Comparison of ENCODE assay signal across 19 cellular contexts in the genomic region with DNA sequence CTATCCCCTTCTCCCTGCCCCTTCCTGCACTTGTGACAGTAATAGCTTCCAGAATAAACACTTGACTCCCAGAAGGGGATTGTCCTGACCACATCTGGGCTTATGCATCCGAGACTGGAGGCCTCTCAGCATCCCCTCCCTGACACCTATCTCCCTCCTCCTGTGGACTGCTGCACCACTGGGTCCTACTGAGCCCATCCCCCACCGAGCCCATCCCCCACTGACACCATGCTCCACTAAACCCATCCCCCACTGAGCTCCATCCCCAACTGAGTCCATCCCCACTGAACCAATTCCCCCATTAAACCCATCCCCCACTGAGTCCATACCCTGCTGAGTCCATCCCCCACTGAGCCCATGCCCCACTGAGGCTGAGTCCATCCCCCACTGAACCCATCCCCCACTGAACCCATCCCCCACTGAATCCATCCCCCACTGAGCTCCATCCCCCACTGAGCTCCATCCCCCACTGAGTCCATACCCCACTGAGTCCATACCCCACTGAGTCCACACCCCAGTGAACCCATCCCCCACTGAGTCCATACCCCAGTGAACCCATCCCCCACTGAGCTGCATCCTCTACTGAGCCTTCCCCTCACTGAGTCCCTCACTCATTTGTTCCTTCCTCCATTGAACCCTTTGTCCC. TPM values are rescaled to one million over a fixed set of nuclear protein-coding genes. Genes with fewer than 3 reads are reported as not detected.
A peak's percentile ranks its signal among the peaks of the same experiment; 100 is the strongest.
DNase-seq lines count a peak whose midpoint lies in the region; ATAC-seq, FAIRE-seq and TF ChIP-seq lines count a peak whose summit lies in the region.
"Had no signal": no experiment of that assay in that cellular context is flagged by ENCODE, and none has a peak within 500 bp of the region (broad histone marks: within the 10 kb centered on the region; RNA-seq: fewer than 3 reads in every experiment).

No MANE protein-coding gene starts in this region.

- in situ Hi-C loops in GM13976 (cut with MboI; ENCODE audit: low sequenced_read_pairs, unreplicated experiment), result loop anchor here (25.0 kb wide), 1 partner anchor 528 kb away; no protein-coding TSS in a partner anchor

- H3K4me3 ChIP-seq in RWPE2 (ENCODE audit: severe bottlenecking) (no peak overlapping the region), osteoblast (ENCODE audit: insufficient read depth, low read length) (no peak overlapping the region)
- H3K4me3 ChIP-seq: coronary artery, gastrocnemius medialis, lung, prostate gland had no signal

- H3K27ac ChIP-seq in RWPE2 (ENCODE audit: poor library complexity, severe bottlenecking) (no peak overlapping the region), osteoblast (ENCODE audit: low read depth, low read length) (no peak overlapping the region)
- H3K27ac ChIP-seq: coronary artery, gastrocnemius medialis, prostate gland had no signal

- H3K36me3 ChIP-seq in RWPE2 (ENCODE audit: low read depth) (no peaks in the 10 kb centered on the region), osteoblast (ENCODE audit: insufficient read depth, low read length) (no peaks in the 10 kb centered on the region)
- H3K36me3 ChIP-seq: gastrocnemius medialis, prostate gland had no signal

- H3K9me3 ChIP-seq in RWPE2 (ENCODE audit: severe bottlenecking) (no peaks in the 10 kb centered on the region), osteoblast (ENCODE audit: low read depth, low read length) (no peaks in the 10 kb centered on the region)
- H3K9me3 ChIP-seq: gastrocnemius medialis, prostate gland had no signal

- H3K4me2 ChIP-seq in osteoblast (ENCODE audit: insufficient read depth, low read length), result no peak overlapping the region

- no peaks in the 10 kb centered on the region for H4K20me1 ChIP-seq in osteoblast (ENCODE audit: insufficient read depth, low read length)

- no peak overlapping the region for H2AFZ ChIP-seq in osteoblast (ENCODE audit: low read length)

- no peak for FAIRE-seq in D721Med (lab: Jason Lieb, UNC)

- no peaks in the 10 kb centered on the region for H3K4me1 ChIP-seq in RWPE2 (ENCODE audit: insufficient read depth, poor library complexity, severe bottlenecking)
- H3K4me1 ChIP-seq in osteoblast (ENCODE audit: insufficient read depth, low read length), result peaks cover 10% of the 10 kb centered on the region
- H3K4me1 ChIP-seq: prostate gland had no signal

- H3K79me2 ChIP-seq in osteoblast (ENCODE audit: insufficient read depth, low read length), result no peaks in the 10 kb centered on the region

- DNase-seq in NCI-H2196 (lab: John Stamatoyannopoulos, UW; ENCODE audit: unreplicated experiment), result peak; percentile 39
- DNase-seq in NCI-H2196 treated with DMSO at 0.1 percent for 48 hours (lab: John Stamatoyannopoulos, UW; ENCODE audit: unreplicated experiment), result no peak
- DNase-seq in GM13976 (ENCODE audit: low spot score), result peak; percentile 48
- peak; percentile 38 for DNase-seq in RWPE2 (ENCODE audit: low spot score)
- peak; percentile 78 for DNase-seq in osteoblast (ENCODE audit: insufficient read length, low spot score, missing footprints)
- DNase-seq in D721Med (ENCODE audit: insufficient read length, low spot score), result no peak
- no peak for DNase-seq in OCI-M1 (lab: John Stamatoyannopoulos, UW)
- DNase-seq: activated CD4-positive, alpha-beta T cell treated with anti-CD3 and anti-CD28 coated beads for 1 hour; gastrocnemius medialis; GF-D8; HCEC 1CT; NCI-H2107; SHP77 treated with DMSO at 0.1 percent for 48 hours had no signal

- H3K27me3 ChIP-seq in RWPE2 (ENCODE audit: insufficient read depth, poor library complexity, severe bottlenecking) (no peaks in the 10 kb centered on the region), osteoblast (ENCODE audit: insufficient read depth, low read length) (no peaks in the 10 kb centered on the region)

- no peak for ATAC-seq in RWPE2 (ENCODE audit: low read depth)
- ATAC-seq in HG02885 (IDR thresholded peaks at IDR 0.05; ENCODE audit: poor library complexity, unreplicated experiment), result no peak
- ATAC-seq: CD8-positive, alpha-beta T cell; gastrocnemius medialis; stimulated activated memory B cell treated with anti-CD40 and anti-IgM and Interleukin-4, amounts not matched to agents 10 μg/mL and 1 μg/mL and 100 μg/mL, for 72 hours had no signal

- TF ChIP-seq CTCF in GM13976 (IDR thresholded peaks at IDR 0.05; ENCODE audit: borderline replicate concordance, control extremely low read depth, extremely low read depth, insufficient read depth, missing control alignments) (no peak), RWPE2 (IDR thresholded peaks at IDR 0.05; ENCODE audit: poor library complexity, severe bottlenecking) (no peak), osteoblast (IDR thresholded peaks at IDR 0.05; ENCODE audit: extremely low read depth, low read depth, low read length) (no peak), D721Med (IDR thresholded peaks at IDR 0.05; ENCODE audit: insufficient read depth, missing control alignments) (no peak)

RNA-seq across cellular contexts. Expression of a gene that starts 5.6 kb away (rescaled TPM):
- not detected in 2 replicates for total RNA-seq in osteoblast
- total RNA-seq: CD8-positive, alpha-beta T cell had no signal

RNA-seq across cellular contexts. Expression of a gene that starts 47.0 kb away (rescaled TPM):
- total RNA-seq in osteoblast, result not detected in 2 replicates
- total RNA-seq: CD8-positive, alpha-beta T cell; prostate gland had no signal

RNA-seq across cellular contexts. Expression of a gene that starts 47.8 kb away (rescaled TPM):
- not detected in 2 replicates for total RNA-seq in osteoblast
- total RNA-seq: CD8-positive, alpha-beta T cell had no signal

Comparison
In these comparisons a context has a peak if more than half of its experiments do, and no peak if none do; other contexts are left out.
1. DNase-seq: peak in NCI-H2196 (single experiment), GM13976 (single experiment), RWPE2 (single experiment) and osteoblast (single experiment); none in NCI-H2196 treated with DMSO at 0.1 percent for 48 hours (single experiment), D721Med (single experiment) and OCI-M1 (single experiment).